In the genomic region with DNA sequence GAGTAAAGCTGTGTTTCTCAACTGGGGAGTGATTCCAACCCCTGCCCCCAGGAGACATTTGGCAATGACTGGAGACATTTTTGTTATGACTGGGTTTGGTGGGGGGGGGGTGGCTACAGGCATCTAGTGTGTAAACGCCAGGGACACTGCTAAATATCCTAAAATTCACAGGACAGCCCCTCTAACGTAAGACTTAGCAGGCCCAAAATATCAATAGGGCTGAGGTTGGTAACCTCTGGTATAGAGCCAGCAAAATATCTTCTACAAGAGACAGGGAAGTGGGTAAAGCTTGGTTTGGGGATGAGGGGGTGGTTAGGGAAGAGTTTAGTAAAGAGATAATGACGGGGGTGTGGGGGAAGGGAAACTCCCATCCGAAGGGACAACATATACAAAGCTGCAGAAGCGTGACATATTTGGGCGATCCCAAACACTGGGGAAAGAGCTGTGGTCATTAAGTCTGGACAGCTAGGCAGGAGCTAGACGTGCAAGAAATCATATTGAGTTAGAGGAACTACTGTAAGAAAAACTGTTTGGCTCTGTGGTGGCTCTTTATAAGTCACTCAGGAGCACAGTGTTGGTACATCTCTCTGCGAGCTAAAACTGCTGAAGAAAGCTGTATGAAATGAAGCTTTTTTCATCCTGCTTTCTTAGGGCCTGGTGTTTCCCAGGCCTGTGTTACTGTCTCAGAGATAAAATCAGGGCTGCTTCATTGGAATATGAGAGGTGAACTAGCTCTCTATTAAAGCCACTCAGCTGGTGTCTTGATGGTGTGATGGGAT, we compare ENCODE assay signal across 8 cellular contexts. TPM values are rescaled to one million over a fixed set of nuclear protein-coding genes. Genes with fewer than 3 reads are reported as not detected.
DNase-seq lines count a peak whose midpoint lies in the region; ATAC-seq, FAIRE-seq and TF ChIP-seq lines count a peak whose summit lies in the region.

No MANE protein-coding gene starts in this region.

- peak; percentile 65 to 69 for ATAC-seq in naive thymus-derived CD8-positive, alpha-beta T cell
- ATAC-seq in HG03139 (IDR thresholded peaks at IDR 0.05; ENCODE audit: unreplicated experiment) = no peak
- no peak for ATAC-seq in GM21526 (IDR thresholded peaks at IDR 0.05; ENCODE audit: low FRiP score, unreplicated experiment)

- intact Hi-C loops in kidney (cut with DNase I) = loop anchor here (5.0 kb wide), 1 partner anchor 73 kb away; a partner anchor contains a TSS

- DNase-seq in GM10266 (ENCODE audit: extremely low spot score) (peak; percentile 9), KG1 (lab: John Stamatoyannopoulos, UW) (peak; percentile 27), kidney (no peak), erythroblast (lab: John Stamatoyannopoulos, UW) (no peak)
- DNase-seq in activated naive CD8-positive, alpha-beta T cell treated with anti-CD3 and anti-CD28 coated beads for 36 hours = peak; percentile 57
- DNase-seq in naive thymus-derived CD8-positive, alpha-beta T cell = no peak

- no peaks in the 10 kb centered on the region for H3K9me3 ChIP-seq in kidney (ENCODE audit: control insufficient read depth in 1 of 2, low read length in 2 of 2)

- POLR2A ChIA-PET in naive thymus-derived CD8-positive, alpha-beta T cell (lab: Charles Lee) = interaction anchor here (0.5 to 22.5 kb wide), 16 partner anchors 8 to 199 kb away, joined by 3 to 1743 read pairs (median 6); a partner anchor contains a TSS

- no peak for TF ChIP-seq POLR2A in erythroblast (IDR thresholded peaks at IDR 0.05; ENCODE audit: low read length)

- TF ChIP-seq CTCF in GM10266 (IDR thresholded peaks at IDR 0.05; ENCODE audit: control insufficient read depth, insufficient read depth, low read depth, missing control alignments) (no peak), kidney (IDR thresholded peaks at IDR 0.05; ENCODE audit: borderline replicate concordance, extremely low read depth, insufficient read depth) (no peak)

- peaks cover 0 to 5% of the 10 kb centered on the region in 2 donors for H3K36me3 ChIP-seq in kidney (ENCODE audit: control insufficient read depth in 1 of 2, insufficient read depth in 2 of 2, low read length in 2 of 2)

- H3K4me3 ChIP-seq in kidney (ENCODE audit: low read length in 2 of 2) = no peak overlapping the region

- peaks cover 36% of the 10 kb centered on the region for H3K36me3 Mint-ChIP-seq in activated naive CD8-positive, alpha-beta T cell treated with anti-CD3 and anti-CD28 coated beads for 36 hours
- peaks cover 0 to 17% (median 0%) of the 10 kb centered on the region in 3 donors for H3K36me3 Mint-ChIP-seq in naive thymus-derived CD8-positive, alpha-beta T cell

- peak overlapping the region in 1 of 2 donors; percentile 47 for H3K27ac ChIP-seq in kidney (ENCODE audit: low read depth in 2 of 2, low read length in 2 of 2)

- H3K9me3 Mint-ChIP-seq in activated naive CD8-positive, alpha-beta T cell treated with anti-CD3 and anti-CD28 coated beads for 36 hours = no peaks in the 10 kb centered on the region
- H3K9me3 Mint-ChIP-seq in naive thymus-derived CD8-positive, alpha-beta T cell = peaks cover 0 to 2% (median 0%) of the 10 kb centered on the region in 9 donors

- peak overlapping the region; percentile 93 for H3K4me3 Mint-ChIP-seq in activated naive CD8-positive, alpha-beta T cell treated with anti-CD3 and anti-CD28 coated beads for 36 hours
- peak overlapping the region; percentile 68 to 94 (median 86) for H3K4me3 Mint-ChIP-seq in naive thymus-derived CD8-positive, alpha-beta T cell

- peaks cover 62% of the 10 kb centered on the region for H3K4me1 Mint-ChIP-seq in activated naive CD8-positive, alpha-beta T cell treated with anti-CD3 and anti-CD28 coated beads for 36 hours
- H3K4me1 Mint-ChIP-seq in naive thymus-derived CD8-positive, alpha-beta T cell = peaks cover 31 to 79% (median 76%) of the 10 kb centered on the region in 4 donors

- H3K27ac Mint-ChIP-seq in activated naive CD8-positive, alpha-beta T cell treated with anti-CD3 and anti-CD28 coated beads for 36 hours = peak overlapping the region; percentile 99
- peak overlapping the region; percentile 95 to 100 (median 98) for H3K27ac Mint-ChIP-seq in naive thymus-derived CD8-positive, alpha-beta T cell

- H3K27me3 Mint-ChIP-seq in activated naive CD8-positive, alpha-beta T cell treated with anti-CD3 and anti-CD28 coated beads for 36 hours = no peaks in the 10 kb centered on the region
- no peaks in the 10 kb centered on the region for H3K27me3 Mint-ChIP-seq in naive thymus-derived CD8-positive, alpha-beta T cell

- no peaks in the 10 kb centered on the region for H3K4me1 ChIP-seq in kidney (ENCODE audit: control insufficient read depth in 1 of 2, insufficient read depth in 1 of 2, low read depth in 1 of 2, low read length in 2 of 2)

- no peak overlapping the region for H3K9ac ChIP-seq in kidney (ENCODE audit: low read length in 2 of 2)

- no peak for FAIRE-seq in kidney (lab: Jason Lieb, UNC)

RNA-seq across cellular contexts. Expression of a gene that starts 0.7 kb away (rescaled TPM):
- total RNA-seq in activated naive CD8-positive, alpha-beta T cell treated with anti-CD3 and anti-CD28 coated beads for 36 hours = 10 to 100 TPM; 70.6 to 71.0 TPM
- total RNA-seq in naive thymus-derived CD8-positive, alpha-beta T cell = 10 to 100 TPM; 28.9 to 34.9 TPM
- 10 to 100 TPM; 29.4 to 33.0 (median 31.6) TPM for polyA plus RNA-seq in naive thymus-derived CD8-positive, alpha-beta T cell
- total RNA-seq in kidney = 29.6 TPM
- 41.2 TPM for polyA plus RNA-seq in kidney (ENCODE audit: insufficient read depth, low read depth, low replicate concordance)

RNA-seq across cellular contexts. Expression of a gene that starts 24.4 kb away (rescaled TPM):
- total RNA-seq in activated naive CD8-positive, alpha-beta T cell treated with anti-CD3 and anti-CD28 coated beads for 36 hours = 1,000 to 10,000 TPM; 3,772 to 3,785 TPM
- total RNA-seq in naive thymus-derived CD8-positive, alpha-beta T cell = 1,000 to 10,000 TPM; 6,403 to 7,046 TPM
- over 10,000 TPM; 25,152 to 39,550 (median 31,716) TPM for polyA plus RNA-seq in naive thymus-derived CD8-positive, alpha-beta T cell
- 1,898 TPM for total RNA-seq in kidney
- polyA plus RNA-seq in kidney (ENCODE audit: insufficient read depth, low read depth, low replicate concordance) = 3,515 TPM

RNA-seq across cellular contexts. Expression of a gene that starts 24.5 kb away (rescaled TPM):
- total RNA-seq in activated naive CD8-positive, alpha-beta T cell treated with anti-CD3 and anti-CD28 coated beads for 36 hours = 1 to 10 TPM; 7.0 to 8.6 TPM
- total RNA-seq in naive thymus-derived CD8-positive, alpha-beta T cell = 10 to 100 TPM; 69.4 to 69.9 TPM
- 10 to 100 TPM in 2 of 3 donors, 1 to 10 TPM in 1; 7.2 to 21.8 (median 12.4) TPM for polyA plus RNA-seq in naive thymus-derived CD8-positive, alpha-beta T cell
- total RNA-seq in kidney = 2.1 TPM
- 0.73 TPM for polyA plus RNA-seq in kidney (ENCODE audit: insufficient read depth, low read depth, low replicate concordance)

Comparison
In these comparisons a context has a peak if more than half of its experiments do, and no peak if none do; other contexts are left out.
1. DNase-seq: peak in GM10266 (single experiment), KG1 (single experiment) and activated naive CD8-positive, alpha-beta T cell treated with anti-CD3 and anti-CD28 coated beads for 36 hours (single experiment); none in naive thymus-derived CD8-positive, alpha-beta T cell (0 of 10), kidney (single experiment) and erythroblast (0 of 2).
2. ATAC-seq: peak in naive thymus-derived CD8-positive, alpha-beta T cell (2 of 2); none in HG03139 (single experiment) and GM21526 (single experiment).
3. RNA of a gene that starts 24.5 kb away (total RNA-seq): 69.4 to 69.9 TPM in naive thymus-derived CD8-positive, alpha-beta T cell; 7.0 to 8.6 TPM in activated naive CD8-positive, alpha-beta T cell treated with anti-CD3 and anti-CD28 coated beads for 36 hours and 2.1 TPM in kidney (single experiment); every median in the first group is over 4 times any median in the second.